ENCODE assay signal across 18 cellular contexts in the genomic region with DNA sequence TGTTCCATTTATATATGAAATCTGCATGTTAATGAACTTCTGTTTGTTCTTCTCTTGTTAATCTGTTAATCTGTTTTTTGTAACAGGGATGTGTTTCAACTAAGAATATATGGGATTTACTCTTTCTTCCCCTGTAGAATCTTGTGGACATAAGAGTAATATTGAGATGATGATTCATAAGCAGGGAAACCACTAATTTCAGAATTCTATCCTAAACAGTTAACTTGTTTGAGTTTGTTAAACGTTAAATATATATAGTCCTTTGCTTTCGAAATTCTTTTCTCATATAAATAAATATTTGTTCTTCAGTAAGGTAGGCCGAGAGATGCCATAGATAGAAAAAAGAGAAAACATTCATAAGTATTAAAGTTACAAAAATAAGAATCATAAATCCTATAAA.
"Had no signal": no experiment of that assay in that cellular context is flagged by ENCODE, and none has a peak within 500 bp of the region (broad histone marks: within the 10 kb centered on the region; RNA-seq: fewer than 3 reads in every experiment).

No MANE protein-coding gene starts in this region.

- ATAC-seq: natural killer cell; right cardiac atrium; stimulated activated naive B cell treated with anti-CD40 and anti-IgM and Interleukin-4, amounts not matched to agents 10 μg/mL and 1 μg/mL and 100 μg/mL, for 72 hours; stimulated activated naive CD8-positive, alpha-beta T cell treated with anti-CD3 and anti-CD28 coated beads, Interleukin-15, amount 100 ng/mL, for 72 hours had no signal

- H3K4me3 Mint-ChIP-seq: natural killer cell; stimulated activated naive B cell treated with anti-CD40 and anti-IgM and Interleukin-4, amounts not matched to agents 10 μg/mL and 1 μg/mL and 100 μg/mL, for 72 hours; stimulated activated naive CD8-positive, alpha-beta T cell treated with anti-CD3 and anti-CD28 coated beads, Interleukin-15, amount 100 ng/mL, for 72 hours had no signal

- H3K27me3 Mint-ChIP-seq: stimulated activated naive B cell treated with anti-CD40 and anti-IgM and Interleukin-4, amounts not matched to agents 10 μg/mL and 1 μg/mL and 100 μg/mL, for 72 hours; stimulated activated naive CD8-positive, alpha-beta T cell treated with anti-CD3 and anti-CD28 coated beads, Interleukin-15, amount 100 ng/mL, for 72 hours had no signal

- H3K27ac ChIP-seq: ovary, spleen, testis, tibial nerve had no signal

- H3K36me3 ChIP-seq: ovary, spleen, tibial nerve had no signal

- H3K27me3 ChIP-seq: ovary, spleen, testis, tibial nerve had no signal

- H3K4me1 ChIP-seq: spleen, testis, tibial nerve had no signal

- H3K4me3 ChIP-seq: mucosa of descending colon, ovary, spleen, testis, tibial nerve had no signal

- H3K4me1 Mint-ChIP-seq: natural killer cell; stimulated activated naive B cell treated with anti-CD40 and anti-IgM and Interleukin-4, amounts not matched to agents 10 μg/mL and 1 μg/mL and 100 μg/mL, for 72 hours; stimulated activated naive CD8-positive, alpha-beta T cell treated with anti-CD3 and anti-CD28 coated beads, Interleukin-15, amount 100 ng/mL, for 72 hours had no signal

- H3K9me3 ChIP-seq: mucosa of descending colon, ovary, testis, tibial nerve had no signal

- H3K36me3 Mint-ChIP-seq: natural killer cell; stimulated activated naive B cell treated with anti-CD40 and anti-IgM and Interleukin-4, amounts not matched to agents 10 μg/mL and 1 μg/mL and 100 μg/mL, for 72 hours had no signal

- H3K27ac Mint-ChIP-seq: natural killer cell; stimulated activated naive B cell treated with anti-CD40 and anti-IgM and Interleukin-4, amounts not matched to agents 10 μg/mL and 1 μg/mL and 100 μg/mL, for 72 hours; stimulated activated naive CD8-positive, alpha-beta T cell treated with anti-CD3 and anti-CD28 coated beads, Interleukin-15, amount 100 ng/mL, for 72 hours had no signal

- DNase-seq: cerebellar nuclear complex; dermis blood vessel endothelial cell; foreskin melanocyte; head of caudate nucleus; hippocampal formation; kidney glomerular epithelial cell; natural killer cell; ovary; right cardiac atrium; spleen; stimulated activated CD4-positive, alpha-beta T cell treated with anti-CD3 and anti-CD28 coated beads, Interleukin-15, amount 100 ng/mL, for 24 hours; stimulated activated CD4-positive, alpha-beta T cell treated with anti-CD3 and anti-CD28 coated beads, Interleukin-1b, Interleukin-23, amount 100 ng/mL, for 48 hours; stimulated activated CD4-positive, alpha-beta T cell treated with anti-CD3 and anti-CD28 coated beads, Interleukin-4, amount 100 ng/mL, for 24 hours; stimulated activated naive B cell treated with anti-CD40 and anti-IgM and Interleukin-4, amounts not matched to agents 10 μg/mL and 1 μg/mL and 100 μg/mL, for 72 hours; stimulated activated naive CD8-positive, alpha-beta T cell treated with anti-CD3 and anti-CD28 coated beads, Interleukin-15, amount 100 ng/mL, for 72 hours; testis had no signal
